ENCODE assay signal across 11 cellular contexts in genomic region chr17:45016823-45017222, GRCh38. TPM values are rescaled to one million over a fixed set of nuclear protein-coding genes. Genes with fewer than 3 reads are reported as not detected.
DNase-seq lines count a peak whose midpoint lies in the region; ATAC-seq, FAIRE-seq and TF ChIP-seq lines count a peak whose summit lies in the region.
"Had no signal": no experiment of that assay in that cellular context is flagged by ENCODE, and none has a peak within 500 bp of the region (broad histone marks: within the 10 kb centered on the region; RNA-seq: fewer than 3 reads in every experiment).

No MANE protein-coding gene starts in this region.

- H3K9me1 ChIP-seq in keratinocyte (ENCODE audit: control insufficient read depth, extremely low read depth, insufficient read depth, low read length): no peaks in the 10 kb centered on the region

- FAIRE-seq in keratinocyte (lab: Jason Lieb, UNC): no peak

- H3K36me3 Mint-ChIP-seq in Calu3 (ENCODE audit: insufficient read depth, unreplicated experiment): peaks cover 28% of the 10 kb centered on the region
- no peaks in the 10 kb centered on the region for H3K36me3 Mint-ChIP-seq in activated T-cell treated with anti-CD3 and anti-CD28 coated beads, Interleukin-2, amount 50 U/mL, for 24 hours (ENCODE audit: low read depth)

- H3K9me3 Mint-ChIP-seq in Calu3 (ENCODE audit: low read depth, unreplicated experiment): no peaks in the 10 kb centered on the region
- H3K9me3 Mint-ChIP-seq in activated T-cell treated with anti-CD3 and anti-CD28 coated beads, Interleukin-2, amount 50 U/mL, for 24 hours: no peaks in the 10 kb centered on the region
- H3K9me3 Mint-ChIP-seq: stimulated activated naive CD8-positive, alpha-beta T cell treated with anti-CD3 and anti-CD28 coated beads, Interleukin-15, Interleukin-2, amounts not matched to agents 100 ng/mL and 50 ng/mL, for 24 hours had no signal

- intact Hi-C loops in Calu3 (cut with micrococcal nuclease; ENCODE audit: unreplicated experiment): loop anchor here (2.0 kb wide), 1 partner anchor 48 kb away; the partner anchor contains the start of gene C1QL1
- intact Hi-C loops in right cardiac atrium (cut with DNase I): no loop called here

- H3K27ac Mint-ChIP-seq in Calu3 (ENCODE audit: unreplicated experiment): no peak overlapping the region
- H3K27ac Mint-ChIP-seq in activated T-cell treated with anti-CD3 and anti-CD28 coated beads, Interleukin-2, amount 50 U/mL, for 24 hours: no peak overlapping the region
- H3K27ac Mint-ChIP-seq: stimulated activated naive CD8-positive, alpha-beta T cell treated with anti-CD3 and anti-CD28 coated beads, Interleukin-15, Interleukin-2, amounts not matched to agents 100 ng/mL and 50 ng/mL, for 24 hours had no signal

- peaks cover 41% of the 10 kb centered on the region for H3K27me3 Mint-ChIP-seq in Calu3 (ENCODE audit: unreplicated experiment)
- H3K27me3 Mint-ChIP-seq in activated T-cell treated with anti-CD3 and anti-CD28 coated beads, Interleukin-2, amount 50 U/mL, for 24 hours: peaks cover 46% of the 10 kb centered on the region

- no peaks in the 10 kb centered on the region for H3K27me3 ChIP-seq in keratinocyte (ENCODE audit: control insufficient read depth, extremely low read depth, insufficient read depth, low read length)
- no peaks in the 10 kb centered on the region for H3K27me3 ChIP-seq in right cardiac atrium (ENCODE audit: control insufficient read depth, insufficient read depth)

- H3K4me3 ChIP-seq in keratinocyte (ENCODE audit: control insufficient read depth in 2 of 3, extremely low read depth in 1 of 3, insufficient read depth in 2 of 3, low read depth in 1 of 3, low read length in 3 of 3) (no peak overlapping the region), right cardiac atrium (ENCODE audit: low read length) (no peak overlapping the region)

- no peak overlapping the region for H3K27ac ChIP-seq in keratinocyte (ENCODE audit: control insufficient read depth, insufficient read depth, low read length)
- H3K27ac ChIP-seq in right cardiac atrium (ENCODE audit: low read length): no peak overlapping the region

- WGBS in right cardiac atrium: 81% methylated on average over 5 of the region's 5 CpGs

- no peaks in the 10 kb centered on the region for H3K36me3 ChIP-seq in keratinocyte (ENCODE audit: control insufficient read depth in 2 of 2, extremely low read depth in 1 of 2, insufficient read depth in 2 of 2, low read length in 2 of 2)

- no peak overlapping the region for H3K4me2 ChIP-seq in keratinocyte (ENCODE audit: control insufficient read depth, extremely low read depth, insufficient read depth, low read depth, low read length)

- no peaks in the 10 kb centered on the region for H4K20me1 ChIP-seq in keratinocyte (ENCODE audit: control insufficient read depth, extremely low read depth, insufficient read depth, low read length)

- no peak overlapping the region for H3K4me3 Mint-ChIP-seq in Calu3 (ENCODE audit: low read depth, unreplicated experiment)
- H3K4me3 Mint-ChIP-seq in activated T-cell treated with anti-CD3 and anti-CD28 coated beads, Interleukin-2, amount 50 U/mL, for 24 hours: no peak overlapping the region
- H3K4me3 Mint-ChIP-seq: stimulated activated naive CD8-positive, alpha-beta T cell treated with anti-CD3 and anti-CD28 coated beads, Interleukin-15, Interleukin-2, amounts not matched to agents 100 ng/mL and 50 ng/mL, for 24 hours had no signal

- H3K9me3 ChIP-seq in keratinocyte (ENCODE audit: control insufficient read depth, low read depth, low read length) (no peaks in the 10 kb centered on the region), right cardiac atrium (ENCODE audit: control insufficient read depth, low read length) (no peaks in the 10 kb centered on the region)

- CTCF ChIA-PET in Calu3 (lab: Charles Lee): interaction anchor here (0.6 kb wide), 1 partner anchor 639 kb away, joined by 3 read pairs; no protein-coding TSS in a partner anchor

- H3K4me1 ChIP-seq in keratinocyte (ENCODE audit: control insufficient read depth, extremely low read depth, insufficient read depth, low read length) (peaks cover 15% of the 10 kb centered on the region), right cardiac atrium (ENCODE audit: control insufficient read depth, insufficient read depth, low read length) (peaks cover 20% of the 10 kb centered on the region)

- TF ChIP-seq CTCF in Calu3 (IDR thresholded peaks at IDR 0.05; ENCODE audit: unreplicated experiment) (no peak), keratinocyte (optimal IDR thresholded peaks at IDR 0.05 in 1 of 3, IDR thresholded peaks at IDR 0.05 in 1 of 3, conservative IDR thresholded peaks at IDR 0.05 in 1 of 3; ENCODE audit: extremely low read depth in 1 of 3, insufficient read depth in 2 of 3, low read length in 3 of 3) (peak; percentile 41 to 69 (median 52))

- dilution Hi-C loops in keratinocyte (cut with MboI; ENCODE audit: extremely low pct_ligation_motif_present, low sequenced_read_pairs): loop anchor here (25.0 kb wide), 1 partner anchor 105 kb away; the partner anchor contains the start of gene GFAP

- BruUV-seq in Calu3 (replicated peaks; lab: Mats Ljungman, UMichigan): no TSS peak

- DNase-seq in Calu3: peak; percentile 52
- DNase-seq in HCEC 1CT: peak; percentile 32
- DNase-seq in SHP77 treated with DMSO at 0.1 percent for 48 hours (lab: John Stamatoyannopoulos, UW): peak; percentile 17
- no peak for DNase-seq in keratinocyte (ENCODE audit: low read depth, low spot score)
- no peak for DNase-seq in stimulated activated naive CD4-positive, alpha-beta T cell (lab: John Stamatoyannopoulos, UW)
- DNase-seq in stimulated activated CD8-positive, alpha-beta memory T cell treated with anti-CD3 and anti-CD28 coated beads, Interleukin-4, amount 100 ng/mL, for 48 hours: no peak
- no peak for DNase-seq in activated T-cell treated with anti-CD3 and anti-CD28 coated beads, Interleukin-2, amount 50 U/mL, for 24 hours
- no peak for DNase-seq in right cardiac atrium
- DNase-seq: left cardiac atrium, NCI-H2171 had no signal

- H3K4me1 Mint-ChIP-seq in Calu3 (ENCODE audit: low read depth, unreplicated experiment): peaks cover 27% of the 10 kb centered on the region
- peaks cover 22% of the 10 kb centered on the region for H3K4me1 Mint-ChIP-seq in activated T-cell treated with anti-CD3 and anti-CD28 coated beads, Interleukin-2, amount 50 U/mL, for 24 hours (ENCODE audit: low read depth)

- H3K79me2 ChIP-seq in keratinocyte (ENCODE audit: control insufficient read depth, insufficient read depth, low read length): no peaks in the 10 kb centered on the region

- no peak overlapping the region for H2AFZ ChIP-seq in keratinocyte (ENCODE audit: control insufficient read depth, low read length)

- H3K9ac ChIP-seq in keratinocyte (ENCODE audit: control insufficient read depth, extremely low read depth, insufficient read depth, low read length): no peak overlapping the region

- no peak for ATAC-seq in right cardiac atrium
- ATAC-seq: left cardiac atrium had no signal

RNA-seq across cellular contexts. Expression of gene DCAKD, which starts 34.6 kb away (rescaled TPM):
- total RNA-seq in Calu3 (2022) (20.5 and 21.7 TPM in 2 replicates), right cardiac atrium (10 to 100 TPM; 36.3 to 40.2 (median 37.2) TPM)
- polyA plus RNA-seq in keratinocyte (18.7 to 27.6 TPM (median 22.8 TPM) in 3 replicates), right cardiac atrium (23.6 TPM)
- 10.3 TPM for polyA plus RNA-seq in keratinocyte (2011; ENCODE audit: low read depth)
- polyA plus RNA-seq in keratinocyte (2011; cell fraction: cytosol; rRNA removed): 19.2 and 26.4 TPM in 2 replicates
- polyA plus RNA-seq in keratinocyte (2011; cell fraction: nucleus; rRNA removed): 37.1 and 50.9 TPM in 2 replicates
- polyA plus RNA-seq in keratinocyte (2012; ENCODE audit: low replicate concordance): 26.6 and 27.7 TPM in 2 replicates
- 36.2 to 67.9 TPM (median 47.1 TPM) in 3 replicates for polyA minus RNA-seq in keratinocyte
- 64.3 TPM for polyA minus RNA-seq in keratinocyte (2011; cell fraction: cytosol; rRNA and poly(A)+ RNA removed)
- 27.6 and 31.8 TPM in 2 replicates for polyA minus RNA-seq in keratinocyte (2011; cell fraction: nucleus; rRNA and poly(A)+ RNA removed)

RNA-seq across cellular contexts. Expression of gene NMT1, which starts 44.3 kb away (rescaled TPM):
- 185 and 216 TPM in 2 replicates for total RNA-seq in Calu3 (2022)
- 75.9 to 101 TPM (median 92.3 TPM) in 3 replicates for polyA plus RNA-seq in keratinocyte
- 239 TPM for polyA plus RNA-seq in keratinocyte (2011; ENCODE audit: low read depth)
- 47.2 and 55.5 TPM in 2 replicates for polyA plus RNA-seq in keratinocyte (2011; cell fraction: cytosol; rRNA removed)
- polyA plus RNA-seq in keratinocyte (2011; cell fraction: nucleus; rRNA removed): 59.9 and 68.3 TPM in 2 replicates
- polyA plus RNA-seq in keratinocyte (2012; ENCODE audit: low replicate concordance): 107 and 154 TPM in 2 replicates
- polyA minus RNA-seq in keratinocyte: 42.2 to 74.7 TPM (median 53.7 TPM) in 3 replicates
- 446 TPM for polyA minus RNA-seq in keratinocyte (2011; cell fraction: cytosol; rRNA and poly(A)+ RNA removed)
- 32.5 and 42.7 TPM in 2 replicates for polyA minus RNA-seq in keratinocyte (2011; cell fraction: nucleus; rRNA and poly(A)+ RNA removed)
- 100 to 1,000 TPM in 1 of 4 donors, 10 to 100 TPM in 3; 66.3 to 105 (median 72.2) TPM for total RNA-seq in right cardiac atrium
- 33.4 TPM for polyA plus RNA-seq in right cardiac atrium

RNA-seq across cellular contexts. Expression of gene C1QL1, which starts 48.7 kb away (rescaled TPM):
- 1.3 and 1.5 TPM in 2 replicates for total RNA-seq in Calu3 (2022)
- 0.04 to 0.15 TPM in 2 of 3 replicates, not detected in the other for polyA plus RNA-seq in keratinocyte
- polyA plus RNA-seq in keratinocyte (2011; ENCODE audit: low read depth): not detected
- not detected in 2 replicates for polyA plus RNA-seq in keratinocyte (2011; cell fraction: cytosol; rRNA removed)
- polyA plus RNA-seq in keratinocyte (2011; cell fraction: nucleus; rRNA removed): not detected in 2 replicates
- polyA plus RNA-seq in keratinocyte (2012; ENCODE audit: low replicate concordance): 0.25 TPM in 1 of 2 replicates, not detected in the other
- 0.49 TPM in 1 of 3 replicates, not detected in the others for polyA minus RNA-seq in keratinocyte
- polyA minus RNA-seq in keratinocyte (2011; cell fraction: cytosol; rRNA and poly(A)+ RNA removed): not detected
- not detected in 2 replicates for polyA minus RNA-seq in keratinocyte (2011; cell fraction: nucleus; rRNA and poly(A)+ RNA removed)
- 1 to 10 TPM in 3 of 4 donors, under 1 TPM in 1; 0.81 to 1.7 (median 1.6) TPM for total RNA-seq in right cardiac atrium
- polyA plus RNA-seq in right cardiac atrium: 2.0 TPM

Comparison
In these comparisons a context has a peak if more than half of its experiments do, and no peak if none do; other contexts are left out.
1. DNase-seq: peak in Calu3 (single experiment), HCEC 1CT (single experiment) and SHP77 treated with DMSO at 0.1 percent for 48 hours (single experiment); none in keratinocyte (single experiment), stimulated activated naive CD4-positive, alpha-beta T cell (0 of 6), stimulated activated CD8-positive, alpha-beta memory T cell treated with anti-CD3 and anti-CD28 coated beads, Interleukin-4, amount 100 ng/mL, for 48 hours (single experiment), activated T-cell treated with anti-CD3 and anti-CD28 coated beads, Interleukin-2, amount 50 U/mL, for 24 hours (single experiment) and right cardiac atrium (0 of 3).